8 cellular contexts compared by ENCODE assay signal in genomic region chr15:29822685-29823459, GRCh38. TPM values are rescaled to one million over a fixed set of nuclear protein-coding genes. Genes with fewer than 3 reads are reported as not detected.
DNase-seq lines count a peak whose midpoint lies in the region; ATAC-seq and TF ChIP-seq lines count a peak whose summit lies in the region.

No MANE protein-coding gene starts in this region.

- H3K4me1 Mint-ChIP-seq in activated T-helper 17 cell treated with anti-CD3 and anti-CD28 coated beads, Interleukin-2, amount 50 U/mL, for 72 hours = peaks cover 11% of the 10 kb centered on the region
- H3K4me1 Mint-ChIP-seq in osteocyte (ENCODE audit: unreplicated experiment) = peaks cover 48% of the 10 kb centered on the region

- peaks cover 0 to 53% (median 0%) of the 10 kb centered on the region in 9 donors for H3K27me3 ChIP-seq in heart left ventricle

- H3K4me1 ChIP-seq in heart left ventricle = peaks cover 2 to 49% (median 29%) of the 10 kb centered on the region in 12 donors

- H3K4me3 Mint-ChIP-seq in activated T-helper 17 cell treated with anti-CD3 and anti-CD28 coated beads, Interleukin-2, amount 50 U/mL, for 72 hours = peak overlapping the region; percentile 21
- peak overlapping the region; percentile 83 for H3K4me3 Mint-ChIP-seq in osteocyte (ENCODE audit: unreplicated experiment)

- H3K9me3 Mint-ChIP-seq in activated T-helper 17 cell treated with anti-CD3 and anti-CD28 coated beads, Interleukin-2, amount 50 U/mL, for 72 hours = no peaks in the 10 kb centered on the region
- H3K9me3 Mint-ChIP-seq in osteocyte (ENCODE audit: unreplicated experiment) = no peaks in the 10 kb centered on the region

- H3K27ac ChIP-seq in heart left ventricle = peak overlapping the region; percentile 97 to 100 (median 99)

- H3K36me3 ChIP-seq in heart left ventricle = no peaks in the 10 kb centered on the region

- TF ChIP-seq POLR2A in heart left ventricle (IDR thresholded peaks at IDR 0.05) = no peak

- TF ChIP-seq CTCF in heart left ventricle (IDR thresholded peaks at IDR 0.05) = no peak
- no peak for TF ChIP-seq CTCF in osteocyte (IDR thresholded peaks at IDR 0.05)

- H3K27ac Mint-ChIP-seq in activated T-helper 17 cell treated with anti-CD3 and anti-CD28 coated beads, Interleukin-2, amount 50 U/mL, for 72 hours = no peak overlapping the region
- peak overlapping the region; percentile 91 for H3K27ac Mint-ChIP-seq in osteocyte (ENCODE audit: unreplicated experiment)

- peaks cover 10% of the 10 kb centered on the region for H3K36me3 Mint-ChIP-seq in activated T-helper 17 cell treated with anti-CD3 and anti-CD28 coated beads, Interleukin-2, amount 50 U/mL, for 72 hours (ENCODE audit: low read depth)
- H3K36me3 Mint-ChIP-seq in osteocyte (ENCODE audit: unreplicated experiment) = no peaks in the 10 kb centered on the region

- H3K4me3 ChIP-seq in heart left ventricle = peak overlapping the region; percentile 60 to 97 (median 84)

- no peak for ATAC-seq in activated T-helper 17 cell treated with anti-CD3 and anti-CD28 coated beads, Interleukin-2, amount 50 U/mL, for 72 hours (replicated peaks)
- ATAC-seq in heart left ventricle (peak; percentile 28 to 57 (median 52)), HG02763 (IDR thresholded peaks at IDR 0.05; ENCODE audit: unreplicated experiment) (no peak)

- intact Hi-C loops in heart left ventricle (cut with DNase I) = loop anchor here in 9 of 10 donors (2.0 to 5.0 kb wide), 9 partner anchors 48 to 104 kb away; no protein-coding TSS in a partner anchor

- no peaks in the 10 kb centered on the region for H3K9me3 ChIP-seq in heart left ventricle

- H3K27me3 Mint-ChIP-seq in activated T-helper 17 cell treated with anti-CD3 and anti-CD28 coated beads, Interleukin-2, amount 50 U/mL, for 72 hours = peaks cover 29% of the 10 kb centered on the region
- H3K27me3 Mint-ChIP-seq in osteocyte (ENCODE audit: unreplicated experiment) = no peaks in the 10 kb centered on the region

- DNase-seq in C1 segment of cervical spinal cord (lab: John Stamatoyannopoulos, UW) = peak in 10 of 14 donors; percentile 51 to 86 (median 76)
- peak; percentile 84 for DNase-seq in HT-29 (ENCODE audit: low spot score)
- peak; percentile 66 to 88 (median 79) for DNase-seq in heart left ventricle
- no peak for DNase-seq in osteocyte (ENCODE audit: extremely low spot score, unreplicated experiment)
- no peak for DNase-seq in NCI-H187 treated with DMSO at 0.1 percent for 48 hours (lab: John Stamatoyannopoulos, UW)
- DNase-seq in NCI-H69 (lab: John Stamatoyannopoulos, UW) = no peak

- WGBS in heart left ventricle, 4 donors = 2 to 5% (median 3%) methylated on average over 19 to 31 of the region's 31 CpGs

RNA-seq across cellular contexts. Expression of gene TJP1, which starts 0.6 kb away (rescaled TPM):
- total RNA-seq in HT-29 (2014; rRNA removed; shearing (Covaris generic)) = 58.8 and 61.6 TPM in 2 replicates
- not detected for total RNA-seq in activated T-helper 17 cell treated with anti-CD3 and anti-CD28 coated beads, Interleukin-2, amount 50 U/mL, for 72 hours
- total RNA-seq in heart left ventricle (100 to 1,000 TPM in 6 of 9 donors, 10 to 100 TPM in 3; 89.4 to 159 (median 112) TPM), osteocyte (113 and 119 TPM in 2 replicates)
- 10 to 100 TPM; 26.8 to 41.8 TPM for polyA plus RNA-seq in heart left ventricle

Comparison
In these comparisons a context has a peak if more than half of its experiments do, and no peak if none do; other contexts are left out.
1. DNase-seq: peak in C1 segment of cervical spinal cord (10 of 14), HT-29 (single experiment) and heart left ventricle (5 of 5); none in osteocyte (single experiment), NCI-H187 treated with DMSO at 0.1 percent for 48 hours (single experiment) and NCI-H69 (single experiment).
2. ATAC-seq: peak in heart left ventricle (4 of 4); none in activated T-helper 17 cell treated with anti-CD3 and anti-CD28 coated beads, Interleukin-2, amount 50 U/mL, for 72 hours (single experiment) and HG02763 (single experiment).
3. RNA of gene TJP1, which starts 0.6 kb away (total RNA-seq): 113 to 119 TPM in osteocyte, 89.4 to 159 TPM in heart left ventricle and 58.8 to 61.6 TPM in HT-29; not detected in activated T-helper 17 cell treated with anti-CD3 and anti-CD28 coated beads, Interleukin-2, amount 50 U/mL, for 72 hours; every median in the first group is over 10 times any median in the second.